1 cellular context compared by ENCODE assay signal in the genomic region with DNA sequence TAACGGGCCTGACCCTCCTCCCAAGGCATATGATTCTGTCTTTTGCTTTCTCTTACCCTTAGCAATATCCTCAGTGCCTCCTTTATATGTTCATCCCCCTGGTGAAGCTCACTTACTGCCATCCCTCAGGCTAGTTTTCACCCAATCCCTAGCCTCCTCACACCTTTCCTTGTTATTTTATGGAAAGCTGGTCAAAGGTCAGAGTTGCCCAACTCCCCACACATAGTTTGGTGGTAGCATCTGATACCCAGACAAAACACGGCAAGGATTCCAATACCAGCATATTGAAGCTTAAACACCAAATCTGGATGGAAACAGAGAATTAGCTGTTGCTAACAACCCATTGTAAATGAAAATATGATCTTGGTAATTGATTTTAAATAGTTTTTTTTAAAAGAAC.
TF ChIP-seq lines count a peak whose summit lies in the region.

No MANE protein-coding gene starts in this region.

TF ChIP-seq in WTC11, 78 proteins besides CTCF, POLR2A, EP300 and RAD21 (continued from another document):
- TF ChIP-seq, protein P1, sequence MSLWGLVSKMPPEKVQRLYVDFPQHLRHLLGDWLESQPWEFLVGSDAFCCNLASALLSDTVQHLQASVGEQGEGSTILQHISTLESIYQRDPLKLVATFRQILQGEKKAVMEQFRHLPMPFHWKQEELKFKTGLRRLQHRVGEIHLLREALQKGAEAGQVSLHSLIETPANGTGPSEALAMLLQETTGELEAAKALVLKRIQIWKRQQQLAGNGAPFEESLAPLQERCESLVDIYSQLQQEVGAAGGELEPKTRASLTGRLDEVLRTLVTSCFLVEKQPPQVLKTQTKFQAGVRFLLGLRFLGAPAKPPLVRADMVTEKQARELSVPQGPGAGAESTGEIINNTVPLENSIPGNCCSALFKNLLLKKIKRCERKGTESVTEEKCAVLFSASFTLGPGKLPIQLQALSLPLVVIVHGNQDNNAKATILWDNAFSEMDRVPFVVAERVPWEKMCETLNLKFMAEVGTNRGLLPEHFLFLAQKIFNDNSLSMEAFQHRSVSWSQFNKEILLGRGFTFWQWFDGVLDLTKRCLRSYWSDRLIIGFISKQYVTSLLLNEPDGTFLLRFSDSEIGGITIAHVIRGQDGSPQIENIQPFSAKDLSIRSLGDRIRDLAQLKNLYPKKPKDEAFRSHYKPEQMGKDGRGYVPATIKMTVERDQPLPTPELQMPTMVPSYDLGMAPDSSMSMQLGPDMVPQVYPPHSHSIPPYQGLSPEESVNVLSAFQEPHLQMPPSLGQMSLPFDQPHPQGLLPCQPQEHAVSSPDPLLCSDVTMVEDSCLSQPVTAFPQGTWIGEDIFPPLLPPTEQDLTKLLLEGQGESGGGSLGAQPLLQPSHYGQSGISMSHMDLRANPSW (CRISPR knock-in tag; conservative IDR thresholded peaks at IDR 0.05; ENCODE audit: low read depth): no peak
- TF ChIP-seq, protein P2, sequence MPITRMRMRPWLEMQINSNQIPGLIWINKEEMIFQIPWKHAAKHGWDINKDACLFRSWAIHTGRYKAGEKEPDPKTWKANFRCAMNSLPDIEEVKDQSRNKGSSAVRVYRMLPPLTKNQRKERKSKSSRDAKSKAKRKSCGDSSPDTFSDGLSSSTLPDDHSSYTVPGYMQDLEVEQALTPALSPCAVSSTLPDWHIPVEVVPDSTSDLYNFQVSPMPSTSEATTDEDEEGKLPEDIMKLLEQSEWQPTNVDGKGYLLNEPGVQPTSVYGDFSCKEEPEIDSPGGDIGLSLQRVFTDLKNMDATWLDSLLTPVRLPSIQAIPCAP (CRISPR knock-in tag; IDR thresholded peaks at IDR 0.05): no peak
- TF ChIP-seq PRRX2 (CRISPR knock-in tag; IDR thresholded peaks at IDR 0.05) (no peak), ZNF423 (CRISPR knock-in tag; IDR thresholded peaks at IDR 0.05) (no peak), CREB1 (CRISPR knock-in tag; IDR thresholded peaks at IDR 0.05) (no peak), NR3C1 (CRISPR knock-in tag; conservative IDR thresholded peaks at IDR 0.05; ENCODE audit: low read depth) (no peak)
